Comparison of ENCODE assay signal across 13 cellular contexts in genomic region chr3:12934431-12934830, GRCh38.
DNase-seq lines count a peak whose midpoint lies in the region; ATAC-seq, FAIRE-seq and TF ChIP-seq lines count a peak whose summit lies in the region.
"Had no signal": no experiment of that assay in that cellular context is flagged by ENCODE, and none has a peak within 500 bp of the region (broad histone marks: within the 10 kb centered on the region; RNA-seq: fewer than 3 reads in every experiment).

No MANE protein-coding gene starts in this region.

- POLR2A ChIA-PET in activated CD8-positive, alpha-beta T cell treated with anti-CD3 and anti-CD28 coated beads, Interleukin-2, amount 10 ng/mL, durations not matched to agents 7 days and 5 days (lab: Charles Lee) = interaction anchor here (1.2 kb wide), 1 partner anchor 14 kb away, joined by 3 read pairs; no protein-coding TSS in a partner anchor

- TF ChIP-seq CTCF in chondrocyte (IDR thresholded peaks at IDR 0.05) = no peak

- no peak for ATAC-seq in activated CD8-positive, alpha-beta T cell treated with anti-CD3 and anti-CD28 coated beads, Interleukin-2, amount 10 ng/mL, durations not matched to agents 7 days and 5 days
- no peak for ATAC-seq in HG03521 (IDR thresholded peaks at IDR 0.05; ENCODE audit: unreplicated experiment)

- H3K27ac ChIP-seq in layer of hippocampus (ENCODE audit: low read depth, low read length) = peak overlapping the region; percentile 56
- peak overlapping the region; percentile 17 for H3K27ac ChIP-seq in substantia nigra (ENCODE audit: low read depth, low read length, poor library complexity, severe bottlenecking)

- H3K27me3 Mint-ChIP-seq in chondrocyte (ENCODE audit: low read depth) = no peaks in the 10 kb centered on the region
- no peaks in the 10 kb centered on the region for H3K27me3 Mint-ChIP-seq in activated CD8-positive, alpha-beta T cell treated with anti-CD3 and anti-CD28 coated beads, Interleukin-2, amount 10 ng/mL, durations not matched to agents 7 days and 5 days (ENCODE audit: low read depth)

- DNase-seq in H54 (ENCODE audit: insufficient read length, low spot score) = peak; percentile 41
- no peak for DNase-seq in chondrocyte (ENCODE audit: low spot score)
- DNase-seq in substantia nigra (lab: John Stamatoyannopoulos, UW) = peak in 27 of 49 donors; percentile 7 to 96 (median 32)
- DNase-seq in activated CD8-positive, alpha-beta T cell treated with anti-CD3 and anti-CD28 coated beads, Interleukin-2, amount 10 ng/mL, durations not matched to agents 7 days and 5 days = no peak
- no peak for DNase-seq in NCI-H2081 treated with DMSO at 0.1 percent for 48 hours (lab: John Stamatoyannopoulos, UW)
- no peak for DNase-seq in KG1 (lab: John Stamatoyannopoulos, UW)
- DNase-seq: activated CD4-positive, alpha-beta T cell treated with anti-CD3 and anti-CD28 coated beads for 1 hour; activated naive CD4-positive, alpha-beta T cell treated with Interleukin-2 at 50 U/mL for 16 hours; erythroblast; NCI-H2107 had no signal

- peaks cover 28% of the 10 kb centered on the region for H3K4me1 Mint-ChIP-seq in chondrocyte (ENCODE audit: low read depth)
- peaks cover 9% of the 10 kb centered on the region for H3K4me1 Mint-ChIP-seq in activated CD8-positive, alpha-beta T cell treated with anti-CD3 and anti-CD28 coated beads, Interleukin-2, amount 10 ng/mL, durations not matched to agents 7 days and 5 days (ENCODE audit: low read depth)

- no peaks in the 10 kb centered on the region for H3K27me3 ChIP-seq in layer of hippocampus (ENCODE audit: control insufficient read depth, insufficient read depth, low read length)

- H3K27ac Mint-ChIP-seq in chondrocyte (ENCODE audit: unreplicated experiment) = peak overlapping the region; percentile 78
- H3K27ac Mint-ChIP-seq in activated CD8-positive, alpha-beta T cell treated with anti-CD3 and anti-CD28 coated beads, Interleukin-2, amount 10 ng/mL, durations not matched to agents 7 days and 5 days = no peak overlapping the region

- no peak for FAIRE-seq in H54 (lab: Jason Lieb, UNC)
- FAIRE-seq: D721Med had no signal

- no peaks in the 10 kb centered on the region for H3K9me3 Mint-ChIP-seq in chondrocyte (ENCODE audit: low read depth)
- no peaks in the 10 kb centered on the region for H3K9me3 Mint-ChIP-seq in activated CD8-positive, alpha-beta T cell treated with anti-CD3 and anti-CD28 coated beads, Interleukin-2, amount 10 ng/mL, durations not matched to agents 7 days and 5 days (ENCODE audit: insufficient read depth)

- no peak for TF ChIP-seq POLR2A in H54 (IDR thresholded peaks at IDR 0.05; ENCODE audit: low read depth, low read length)

- H3K4me3 Mint-ChIP-seq in chondrocyte (ENCODE audit: unreplicated experiment) = peak overlapping the region; percentile 30
- H3K4me3 Mint-ChIP-seq in activated CD8-positive, alpha-beta T cell treated with anti-CD3 and anti-CD28 coated beads, Interleukin-2, amount 10 ng/mL, durations not matched to agents 7 days and 5 days = no peak overlapping the region

- CTCF ChIA-PET in activated CD8-positive, alpha-beta T cell treated with anti-CD3 and anti-CD28 coated beads, Interleukin-2, amount 10 ng/mL, durations not matched to agents 7 days and 5 days (lab: Charles Lee) = no interaction called here

- H3K36me3 Mint-ChIP-seq in chondrocyte (ENCODE audit: low read depth) = peaks cover under 1% of the 10 kb centered on the region
- peaks cover 5% of the 10 kb centered on the region for H3K36me3 Mint-ChIP-seq in activated CD8-positive, alpha-beta T cell treated with anti-CD3 and anti-CD28 coated beads, Interleukin-2, amount 10 ng/mL, durations not matched to agents 7 days and 5 days (ENCODE audit: low read depth)

Comparison
In these comparisons a context has a peak if more than half of its experiments do, and no peak if none do; other contexts are left out.
1. DNase-seq: peak in H54 (single experiment) and substantia nigra (27 of 49); none in chondrocyte (single experiment), activated CD8-positive, alpha-beta T cell treated with anti-CD3 and anti-CD28 coated beads, Interleukin-2, amount 10 ng/mL, durations not matched to agents 7 days and 5 days (single experiment), NCI-H2081 treated with DMSO at 0.1 percent for 48 hours (single experiment) and KG1 (single experiment).